10 cellular contexts compared by ENCODE assay signal in genomic region chr18:9017900-9018217, GRCh38.
DNase-seq lines count a peak whose midpoint lies in the region; FAIRE-seq and TF ChIP-seq lines count a peak whose summit lies in the region.
"Had no signal": no experiment of that assay in that cellular context is flagged by ENCODE, and none has a peak within 500 bp of the region (broad histone marks: within the 10 kb centered on the region; RNA-seq: fewer than 3 reads in every experiment).

No MANE protein-coding gene starts in this region.

- H3K27ac ChIP-seq in mesenchymal stem cell (ENCODE audit: low read length, poor library complexity, severe bottlenecking) = peak overlapping the region; percentile 64
- H3K27ac ChIP-seq: pancreas had no signal

- no peak overlapping the region for H3K4me2 ChIP-seq in mesenchymal stem cell (ENCODE audit: low read length, poor library complexity, severe bottlenecking)

- peak overlapping the region; percentile 88 for H3K9ac ChIP-seq in mesenchymal stem cell (ENCODE audit: low read length)

- WGBS in mesenchymal stem cell = 9% methylated on average over 5 of the region's 6 CpGs

- no peak overlapping the region for H3K14ac ChIP-seq in mesenchymal stem cell (ENCODE audit: low read length in 2 of 2)

- no peak for FAIRE-seq in urothelium cell line (lab: Jason Lieb, UNC)
- FAIRE-seq: G401.6, pancreas had no signal

- H3K9me3 ChIP-seq in mesenchymal stem cell (ENCODE audit: control insufficient read depth, low read length) = peaks cover 4% of the 10 kb centered on the region
- H3K9me3 ChIP-seq: pancreas had no signal

- no peak overlapping the region for H2BK120ac ChIP-seq in mesenchymal stem cell (ENCODE audit: low read depth, low read length)

- H4K8ac ChIP-seq in mesenchymal stem cell (ENCODE audit: low read length) = peak overlapping the region; percentile 93

- peak overlapping the region; percentile 0 to 92 for H3K18ac ChIP-seq in mesenchymal stem cell (ENCODE audit: low read depth in 1 of 2, low read length in 2 of 2)

- DNase-seq in AG10803 (ENCODE audit: low read depth) (peak; percentile 69), KG1 (lab: John Stamatoyannopoulos, UW) (peak; percentile 11), astrocyte of the cerebellum (ENCODE audit: low read depth) (no peak), mesenchymal stem cell (peak; percentile 86), 8988T (no peak), GM20000 (ENCODE audit: low spot score) (no peak), urothelium cell line (ENCODE audit: low spot score) (no peak), midbrain (lab: John Stamatoyannopoulos, UW) (no peak)
- DNase-seq: pancreas had no signal

- no peaks in the 10 kb centered on the region for H3K36me3 ChIP-seq in mesenchymal stem cell (ENCODE audit: control insufficient read depth in 1 of 2, insufficient read depth in 2 of 2, low read depth in 1 of 2, low read length in 2 of 2)
- H3K36me3 ChIP-seq: pancreas had no signal

- peak overlapping the region; percentile 62 for H2AFZ ChIP-seq in mesenchymal stem cell (ENCODE audit: low read depth, low read length)

- peak overlapping the region; percentile 46 for H3K4me3 ChIP-seq in AG10803 (ENCODE audit: low read length)
- peak overlapping the region; percentile 22 for H3K4me3 ChIP-seq in astrocyte of the cerebellum (ENCODE audit: low read depth, low read length)
- H3K4me3 ChIP-seq in mesenchymal stem cell (ENCODE audit: insufficient read depth in 1 of 2, low read depth in 1 of 2, low read length in 2 of 2) = peak overlapping the region in 1 of 2 experiments; percentile 44
- H3K4me3 ChIP-seq: pancreas had no signal

- H3K4ac ChIP-seq in mesenchymal stem cell (ENCODE audit: low read depth in 1 of 2, low read length in 2 of 2) = peak overlapping the region in 1 of 2 experiments; percentile 52

- H2AK5ac ChIP-seq in mesenchymal stem cell (ENCODE audit: low read length, severe bottlenecking) = no peak overlapping the region

- H3K79me1 ChIP-seq in mesenchymal stem cell (replicated peaks; ENCODE audit: low read length, poor library complexity, severe bottlenecking) = no peaks in the 10 kb centered on the region

- no peak overlapping the region for H2BK15ac ChIP-seq in mesenchymal stem cell (ENCODE audit: low read depth, poor library complexity, severe bottlenecking)

- no peaks in the 10 kb centered on the region for H3K27me3 ChIP-seq in mesenchymal stem cell (ENCODE audit: control insufficient read depth in 1 of 2, insufficient read depth in 1 of 2, low read length in 2 of 2)
- H3K27me3 ChIP-seq: pancreas had no signal

- TF ChIP-seq CTCF in AG10803 (conservative IDR thresholded peaks at IDR 0.05; ENCODE audit: low read length) (no peak), astrocyte of the cerebellum (IDR thresholded peaks at IDR 0.05; ENCODE audit: low read depth, low read length, missing control alignments) (no peak), GM20000 (IDR thresholded peaks at IDR 0.05; ENCODE audit: extremely low read depth, missing control alignments) (no peak)

- H2BK5ac ChIP-seq in mesenchymal stem cell (ENCODE audit: low read depth, low read length, poor library complexity, severe bottlenecking) = no peak overlapping the region

- H3K23ac ChIP-seq in mesenchymal stem cell (ENCODE audit: low read length in 2 of 2) = no peak overlapping the region

- no peak overlapping the region for H4K91ac ChIP-seq in mesenchymal stem cell (ENCODE audit: low read length)

- H2BK12ac ChIP-seq in mesenchymal stem cell (ENCODE audit: low read length in 2 of 2) = peak overlapping the region; percentile 50 to 89

- H3K4me1 ChIP-seq in mesenchymal stem cell (ENCODE audit: control insufficient read depth, insufficient read depth, low read depth, low read length) = peaks cover 11% of the 10 kb centered on the region
- H3K4me1 ChIP-seq: pancreas had no signal

- in situ Hi-C loops in astrocyte of the cerebellum (cut with HindIII; ENCODE audit: low sequenced_read_pairs) = no loop called here

Comparison
In these comparisons a context has a peak if more than half of its experiments do, and no peak if none do; other contexts are left out.
1. DNase-seq: peak in AG10803 (single experiment), KG1 (single experiment) and mesenchymal stem cell (single experiment); none in astrocyte of the cerebellum (single experiment), 8988T (single experiment), GM20000 (single experiment), urothelium cell line (single experiment) and midbrain (single experiment).